In the genomic region with DNA sequence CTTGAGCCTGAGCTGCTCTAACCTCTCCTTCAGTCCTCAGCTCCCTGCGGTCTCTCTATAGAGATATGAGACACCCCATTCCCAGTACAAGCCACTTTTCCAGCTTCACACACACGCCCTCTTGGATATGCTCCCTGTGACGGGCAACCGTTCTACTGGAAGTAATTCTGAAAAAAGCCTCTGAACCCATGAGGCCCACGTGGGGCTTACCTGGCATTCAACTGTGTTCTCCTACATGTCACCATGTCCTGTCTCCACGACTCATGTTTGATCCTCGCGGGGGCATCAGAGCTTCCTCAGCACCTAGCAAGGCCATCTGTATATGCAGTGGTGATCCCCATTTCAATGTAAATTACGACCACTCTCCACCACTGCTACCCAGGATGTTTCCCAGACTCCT, we compare ENCODE assay signal across 14 cellular contexts.
"Had no signal": no experiment of that assay in that cellular context is flagged by ENCODE, and none has a peak within 500 bp of the region (broad histone marks: within the 10 kb centered on the region; RNA-seq: fewer than 3 reads in every experiment).

No MANE protein-coding gene starts in this region.

- H3K9me3 Mint-ChIP-seq: central memory CD8-positive, alpha-beta T cell had no signal

- DNase-seq: activated CD4-positive, alpha-beta T cell treated with anti-CD3 and anti-CD28 coated beads, Interleukin-2, amount 50 U/mL, for 1 hour; activated effector memory CD4-positive, alpha-beta T cell treated with anti-CD3 and anti-CD28 coated beads, Interleukin-2, amount 50 U/mL, for 16 hours; amniotic stem cell; body of pancreas; cortex of kidney; effector CD8-positive, alpha-beta T cell; kidney; left ventricle myocardium superior; retina; SJCRH30; thyroid gland; uterus had no signal

- H3K4me3 Mint-ChIP-seq: central memory CD8-positive, alpha-beta T cell had no signal

- H3K27me3 Mint-ChIP-seq: central memory CD8-positive, alpha-beta T cell had no signal

- ATAC-seq: body of pancreas, gastroesophageal sphincter, left ventricle myocardium superior had no signal
